In the genomic region with DNA sequence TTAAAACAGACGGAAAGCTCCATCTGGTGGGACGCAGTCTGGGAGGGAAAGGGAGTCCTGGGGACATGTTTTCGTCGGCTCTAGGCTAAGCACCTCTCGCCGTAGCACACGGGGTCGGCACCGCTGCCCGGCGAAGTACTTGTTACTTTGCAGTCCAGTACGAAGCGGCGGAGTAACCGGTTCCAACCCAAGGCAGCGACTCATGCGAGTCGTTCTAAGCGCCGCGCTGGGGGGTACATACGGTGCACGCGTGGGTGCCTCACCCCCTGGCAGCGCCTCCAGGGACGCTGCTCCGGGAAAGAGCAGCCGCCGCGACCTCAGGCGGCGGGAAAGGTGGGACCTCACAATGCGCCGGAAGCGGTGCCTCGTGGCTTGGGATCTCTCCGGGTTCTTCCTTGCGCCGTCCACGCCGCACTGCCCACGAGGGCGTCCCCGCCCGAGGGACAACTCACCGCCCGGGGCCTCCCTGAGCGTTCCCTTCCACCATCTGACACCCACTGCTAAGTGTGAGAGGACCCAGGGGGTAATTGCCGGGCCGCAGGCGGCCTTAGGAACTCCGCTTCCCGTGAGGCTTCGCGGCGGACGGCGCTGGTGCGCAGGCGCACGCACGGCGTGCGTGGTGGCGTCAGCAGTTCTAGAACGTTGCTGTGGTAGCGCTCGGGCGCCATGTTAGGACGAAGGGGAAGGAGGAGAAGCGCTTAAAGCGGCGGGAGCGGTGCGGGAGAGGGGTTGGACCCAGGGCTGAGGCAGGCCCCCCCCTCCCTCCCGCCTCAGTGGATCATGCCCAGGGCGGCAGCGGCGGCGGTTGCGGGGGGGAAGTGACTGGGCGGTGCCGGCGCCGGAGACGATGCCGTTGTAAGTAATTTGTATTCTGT, we compare ENCODE assay signal across 1 cellular context.
TF ChIP-seq lines count a peak whose summit lies in the region.

Gene PAPOLA (plus strand): TSS at position 637 of the 875 bp plus-strand sequence. CDS start 211 bp downstream, at position 848.

TF ChIP-seq in HepG2, 621 proteins besides CTCF, POLR2A, EP300 and RAD21 (continued from another document and continues in another):
- TF ChIP-seq NR2F1 (CRISPR knock-in tag; IDR thresholded peaks at IDR 0.05) (no peak), PHF21A (CRISPR knock-in tag; IDR thresholded peaks at IDR 0.05) (peak; percentile 65; the same call in 1 of the 2 replicates), KLF12 (CRISPR knock-in tag; IDR thresholded peaks at IDR 0.05; ENCODE audit: borderline replicate concordance) (peak; percentile 67), ZNF616 (CRISPR knock-in tag; IDR thresholded peaks at IDR 0.05; ENCODE audit: low read depth) (peak; percentile 48; the same call in 1 of the 2 replicates), PAXIP1 (CRISPR knock-in tag; conservative IDR thresholded peaks at IDR 0.05) (no peak; the same call in 1 of the 2 replicates), CREB1 (IDR thresholded peaks at IDR 0.05) (peak; percentile 83), CREB1 (CRISPR knock-in tag; IDR thresholded peaks at IDR 0.05) (peak; percentile 98), JUN (CRISPR knock-in tag; IDR thresholded peaks at IDR 0.05) (peak; percentile 52; the same call in 1 of the 2 replicates), POLR2AphosphoS2 (IDR thresholded peaks at IDR 0.05; ENCODE audit: low read depth, low read length) (no peak), SIN3B (IDR thresholded peaks at IDR 0.05; ENCODE audit: low read length) (no peak), NFATC3 (CRISPR knock-in tag; IDR thresholded peaks at IDR 0.05) (0 out of 2 replicates have a peak, but pooled peaks have one; percentile 44), YEATS2 (CRISPR knock-in tag; IDR thresholded peaks at IDR 0.05; ENCODE audit: borderline replicate concordance) (peak; percentile 87), POLR2AphosphoS5 (IDR thresholded peaks at IDR 0.05; ENCODE audit: low read depth, low read length) (peak; percentile 89), HINFP (CRISPR knock-in tag; IDR thresholded peaks at IDR 0.05; ENCODE audit: low read depth) (no peak), FOSL1 (CRISPR knock-in tag; IDR thresholded peaks at IDR 0.05; ENCODE audit: borderline replicate concordance) (no peak), ZNF17 (CRISPR knock-in tag; IDR thresholded peaks at IDR 0.05) (peak; percentile 79; the same call in 1 of the 2 replicates), TBL1XR1 (IDR thresholded peaks at IDR 0.05; ENCODE audit: borderline replicate concordance, low read length, partially characterized antibody) (peak; percentile 47), PHF8 (CRISPR knock-in tag; IDR thresholded peaks at IDR 0.05) (peak; percentile 95), RFX5 (IDR thresholded peaks at IDR 0.05; ENCODE audit: low read depth, low read length) (no peak; the same call in 1 of the 2 replicates), ZNF230 (CRISPR knock-in tag; IDR thresholded peaks at IDR 0.05) (no peak), ZNF563 (CRISPR knock-in tag; IDR thresholded peaks at IDR 0.05) (peak; percentile 54), HNRNPLL (IDR thresholded peaks at IDR 0.05; ENCODE audit: low read depth, low read length, poor library complexity, severe bottlenecking) (peak; percentile 71), TEF (CRISPR knock-in tag; IDR thresholded peaks at IDR 0.05) (no peak), SNAI1 (CRISPR knock-in tag; IDR thresholded peaks at IDR 0.05; ENCODE audit: borderline replicate concordance) (peak; percentile 88), ZNF777 (CRISPR knock-in tag; IDR thresholded peaks at IDR 0.05) (peak; percentile 52; the same call in 1 of the 2 replicates), ZNF614 (CRISPR knock-in tag; IDR thresholded peaks at IDR 0.05; ENCODE audit: borderline replicate concordance) (peak; percentile 30; the same call in 1 of the 2 replicates), ZNF746 (CRISPR knock-in tag; IDR thresholded peaks at IDR 0.05) (0 out of 2 replicates have a peak, but pooled peaks have one; percentile 19), THAP7 (CRISPR knock-in tag; IDR thresholded peaks at IDR 0.05) (peak; percentile 84)
- TF ChIP-seq, protein P1, sequence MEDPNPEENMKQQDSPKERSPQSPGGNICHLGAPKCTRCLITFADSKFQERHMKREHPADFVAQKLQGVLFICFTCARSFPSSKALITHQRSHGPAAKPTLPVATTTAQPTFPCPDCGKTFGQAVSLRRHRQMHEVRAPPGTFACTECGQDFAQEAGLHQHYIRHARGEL (CRISPR knock-in tag; IDR thresholded peaks at IDR 0.05) = no peak
- TF ChIP-seq, protein P2, sequence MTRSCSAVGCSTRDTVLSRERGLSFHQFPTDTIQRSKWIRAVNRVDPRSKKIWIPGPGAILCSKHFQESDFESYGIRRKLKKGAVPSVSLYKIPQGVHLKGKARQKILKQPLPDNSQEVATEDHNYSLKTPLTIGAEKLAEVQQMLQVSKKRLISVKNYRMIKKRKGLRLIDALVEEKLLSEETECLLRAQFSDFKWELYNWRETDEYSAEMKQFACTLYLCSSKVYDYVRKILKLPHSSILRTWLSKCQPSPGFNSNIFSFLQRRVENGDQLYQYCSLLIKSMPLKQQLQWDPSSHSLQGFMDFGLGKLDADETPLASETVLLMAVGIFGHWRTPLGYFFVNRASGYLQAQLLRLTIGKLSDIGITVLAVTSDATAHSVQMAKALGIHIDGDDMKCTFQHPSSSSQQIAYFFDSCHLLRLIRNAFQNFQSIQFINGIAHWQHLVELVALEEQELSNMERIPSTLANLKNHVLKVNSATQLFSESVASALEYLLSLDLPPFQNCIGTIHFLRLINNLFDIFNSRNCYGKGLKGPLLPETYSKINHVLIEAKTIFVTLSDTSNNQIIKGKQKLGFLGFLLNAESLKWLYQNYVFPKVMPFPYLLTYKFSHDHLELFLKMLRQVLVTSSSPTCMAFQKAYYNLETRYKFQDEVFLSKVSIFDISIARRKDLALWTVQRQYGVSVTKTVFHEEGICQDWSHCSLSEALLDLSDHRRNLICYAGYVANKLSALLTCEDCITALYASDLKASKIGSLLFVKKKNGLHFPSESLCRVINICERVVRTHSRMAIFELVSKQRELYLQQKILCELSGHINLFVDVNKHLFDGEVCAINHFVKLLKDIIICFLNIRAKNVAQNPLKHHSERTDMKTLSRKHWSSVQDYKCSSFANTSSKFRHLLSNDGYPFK (CRISPR knock-in tag; IDR thresholded peaks at IDR 0.05; ENCODE audit: borderline replicate concordance) = peak; percentile 98
- TF ChIP-seq, protein P3, sequence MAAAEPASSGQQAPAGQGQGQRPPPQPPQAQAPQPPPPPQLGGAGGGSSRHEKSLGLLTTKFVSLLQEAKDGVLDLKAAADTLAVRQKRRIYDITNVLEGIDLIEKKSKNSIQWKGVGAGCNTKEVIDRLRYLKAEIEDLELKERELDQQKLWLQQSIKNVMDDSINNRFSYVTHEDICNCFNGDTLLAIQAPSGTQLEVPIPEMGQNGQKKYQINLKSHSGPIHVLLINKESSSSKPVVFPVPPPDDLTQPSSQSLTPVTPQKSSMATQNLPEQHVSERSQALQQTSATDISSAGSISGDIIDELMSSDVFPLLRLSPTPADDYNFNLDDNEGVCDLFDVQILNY (CRISPR knock-in tag; conservative IDR thresholded peaks at IDR 0.05) = peak; percentile 82
- TF ChIP-seq, protein P4, sequence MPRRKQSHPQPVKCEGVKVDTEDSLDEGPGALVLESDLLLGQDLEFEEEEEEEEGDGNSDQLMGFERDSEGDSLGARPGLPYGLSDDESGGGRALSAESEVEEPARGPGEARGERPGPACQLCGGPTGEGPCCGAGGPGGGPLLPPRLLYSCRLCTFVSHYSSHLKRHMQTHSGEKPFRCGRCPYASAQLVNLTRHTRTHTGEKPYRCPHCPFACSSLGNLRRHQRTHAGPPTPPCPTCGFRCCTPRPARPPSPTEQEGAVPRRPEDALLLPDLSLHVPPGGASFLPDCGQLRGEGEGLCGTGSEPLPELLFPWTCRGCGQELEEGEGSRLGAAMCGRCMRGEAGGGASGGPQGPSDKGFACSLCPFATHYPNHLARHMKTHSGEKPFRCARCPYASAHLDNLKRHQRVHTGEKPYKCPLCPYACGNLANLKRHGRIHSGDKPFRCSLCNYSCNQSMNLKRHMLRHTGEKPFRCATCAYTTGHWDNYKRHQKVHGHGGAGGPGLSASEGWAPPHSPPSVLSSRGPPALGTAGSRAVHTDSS (CRISPR knock-in tag; conservative IDR thresholded peaks at IDR 0.05) = no peak
- TF ChIP-seq, protein P5, sequence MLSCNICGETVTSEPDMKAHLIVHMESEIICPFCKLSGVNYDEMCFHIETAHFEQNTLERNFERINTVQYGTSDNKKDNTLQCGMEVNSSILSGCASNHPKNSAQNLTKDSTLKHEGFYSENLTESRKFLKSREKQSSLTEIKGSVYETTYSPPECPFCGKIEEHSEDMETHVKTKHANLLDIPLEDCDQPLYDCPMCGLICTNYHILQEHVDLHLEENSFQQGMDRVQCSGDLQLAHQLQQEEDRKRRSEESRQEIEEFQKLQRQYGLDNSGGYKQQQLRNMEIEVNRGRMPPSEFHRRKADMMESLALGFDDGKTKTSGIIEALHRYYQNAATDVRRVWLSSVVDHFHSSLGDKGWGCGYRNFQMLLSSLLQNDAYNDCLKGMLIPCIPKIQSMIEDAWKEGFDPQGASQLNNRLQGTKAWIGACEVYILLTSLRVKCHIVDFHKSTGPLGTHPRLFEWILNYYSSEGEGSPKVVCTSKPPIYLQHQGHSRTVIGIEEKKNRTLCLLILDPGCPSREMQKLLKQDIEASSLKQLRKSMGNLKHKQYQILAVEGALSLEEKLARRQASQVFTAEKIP (CRISPR knock-in tag; IDR thresholded peaks at IDR 0.05; ENCODE audit: borderline replicate concordance) = no peak
- TF ChIP-seq, protein P6, sequence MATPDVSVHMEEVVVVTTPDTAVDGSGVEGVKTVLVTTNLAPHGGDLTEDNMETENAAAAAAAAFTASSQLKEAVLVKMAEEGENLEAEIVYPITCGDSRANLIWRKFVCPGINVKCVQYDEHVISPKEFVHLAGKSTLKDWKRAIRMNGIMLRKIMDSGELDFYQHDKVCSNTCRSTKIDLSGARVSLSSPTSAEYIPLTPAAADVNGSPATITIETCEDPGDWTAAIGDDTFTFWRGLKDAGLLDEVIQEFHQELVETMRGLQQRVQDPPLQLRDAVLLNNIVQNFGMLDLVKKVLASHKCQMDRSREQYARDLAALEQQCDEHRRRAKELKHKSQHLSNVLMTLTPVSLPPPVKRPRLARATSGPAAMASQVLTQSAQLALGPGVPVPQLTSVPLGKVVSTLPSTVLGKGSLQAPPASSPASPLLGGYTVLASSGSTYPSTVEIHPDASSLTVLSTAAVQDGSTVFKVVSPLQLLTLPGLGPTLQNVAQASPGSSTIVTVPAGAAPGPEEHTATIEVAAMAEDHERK (CRISPR knock-in tag; IDR thresholded peaks at IDR 0.05; ENCODE audit: low read depth) = peak; percentile 99
- TF ChIP-seq, protein P7, sequence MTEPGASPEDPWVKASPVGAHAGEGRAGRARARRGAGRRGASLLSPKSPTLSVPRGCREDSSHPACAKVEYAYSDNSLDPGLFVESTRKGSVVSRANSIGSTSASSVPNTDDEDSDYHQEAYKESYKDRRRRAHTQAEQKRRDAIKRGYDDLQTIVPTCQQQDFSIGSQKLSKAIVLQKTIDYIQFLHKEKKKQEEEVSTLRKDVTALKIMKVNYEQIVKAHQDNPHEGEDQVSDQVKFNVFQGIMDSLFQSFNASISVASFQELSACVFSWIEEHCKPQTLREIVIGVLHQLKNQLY (CRISPR knock-in tag; IDR thresholded peaks at IDR 0.05) = no peak; the same call in 1 of the 2 replicates
